In the genomic region with DNA sequence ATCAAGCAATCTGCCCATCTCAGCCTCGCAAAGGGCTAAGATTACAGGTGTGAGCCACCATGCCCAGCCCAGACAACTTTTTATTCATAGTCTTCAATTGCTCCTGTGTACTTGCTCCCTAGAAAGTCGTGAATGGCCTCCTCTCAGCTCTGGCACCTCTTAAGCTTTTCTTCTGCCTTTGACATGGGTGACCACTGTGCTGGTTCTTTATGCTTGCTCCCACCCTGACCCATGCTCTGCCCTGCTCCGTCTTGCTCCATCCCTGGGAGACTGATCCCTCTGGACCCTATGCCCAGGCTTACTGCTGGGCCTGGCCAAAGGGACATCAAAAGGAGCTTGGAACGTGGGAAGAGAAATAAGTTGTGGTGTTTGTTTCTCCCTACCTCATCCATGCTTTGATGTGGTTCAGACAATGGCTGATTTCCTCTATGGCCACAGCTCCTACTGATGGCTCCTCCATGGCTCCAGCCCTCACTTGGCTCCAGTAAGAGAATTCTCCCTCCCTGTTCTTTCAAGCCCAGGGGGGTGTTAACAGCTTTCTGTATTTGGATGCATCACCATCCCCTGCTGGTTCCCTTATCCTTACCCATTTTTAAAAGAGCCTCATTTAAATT, we compare ENCODE assay signal across 28 cellular contexts. TPM values are rescaled to one million over a fixed set of nuclear protein-coding genes. Genes with fewer than 3 reads are reported as not detected.
"Had no signal": no experiment of that assay in that cellular context is flagged by ENCODE, and none has a peak within 500 bp of the region (broad histone marks: within the 10 kb centered on the region; RNA-seq: fewer than 3 reads in every experiment).

No MANE protein-coding gene starts in this region.

- H3K9me3 ChIP-seq: neutrophil, pancreas, psoas muscle, thyroid gland had no signal

- DNase-seq: activated CD4-positive, alpha-beta T cell treated with anti-CD3 and anti-CD28 coated beads, Interleukin-2, amount 10 ng/mL, durations not matched to agents 7 days and 5 days; activated CD4-positive, CD25-positive, alpha-beta regulatory T cell treated with anti-CD3 and anti-CD28 coated beads, Interleukin-2, amount 50 U/mL, for 72 hours; activated CD8-positive, alpha-beta memory T cell treated with anti-CD3 and anti-CD28 coated beads, Interleukin-2, amount 50 U/mL, for 4 hours; activated effector memory CD4-positive, alpha-beta T cell treated with anti-CD3 and anti-CD28 coated beads, Interleukin-2, amount 50 U/mL, for 16 hours; activated naive CD4-positive, alpha-beta T cell treated with anti-CD3 and anti-CD28 coated beads, Interleukin-2, amount 50 U/mL, for 16 hours; activated T-cell treated with anti-CD3 and anti-CD28 coated beads, Interleukin-2, amount 50 U/mL, for 72 hours; aorta; brain microvascular endothelial cell; caudate nucleus; effector CD8-positive, alpha-beta T cell; foreskin keratinocyte; left ventricle myocardium superior; mammary epithelial cell; midbrain; pancreas; psoas muscle; right cardiac atrium; stimulated activated CD4-positive, alpha-beta T cell treated with anti-CD3 and anti-CD28 coated beads, Interleukin-4, amount 100 ng/mL, for 24 hours; stimulated activated naive CD8-positive, alpha-beta T cell treated with anti-CD3 and anti-CD28 coated beads, Interleukin-15, Interleukin-2, amounts not matched to agents 100 U/mL and 50 U/mL, for 24 hours; thyroid gland had no signal

- H3K4me3 Mint-ChIP-seq: activated CD4-positive, alpha-beta T cell treated with anti-CD3 and anti-CD28 coated beads, Interleukin-2, amount 10 ng/mL, durations not matched to agents 7 days and 5 days; activated T-cell treated with anti-CD3 and anti-CD28 coated beads, Interleukin-2, amount 50 U/mL, for 72 hours; dendritic cell treated with granulocyte-macrophage colony-stimulating factor and Interleukin-4, amounts not matched to agents 40 ng/mL and 50 ng/mL, for 4 days; nephron had no signal

- H3K4me1 ChIP-seq: foreskin keratinocyte, pancreas, psoas muscle, thyroid gland had no signal

- ATAC-seq: left ventricle myocardium superior; pancreas; psoas muscle; right cardiac atrium; stimulated activated naive CD8-positive, alpha-beta T cell treated with anti-CD3 and anti-CD28 coated beads, Interleukin-15, Interleukin-2, amounts not matched to agents 100 U/mL and 50 U/mL, for 24 hours had no signal

- H3K27me3 ChIP-seq: brain microvascular endothelial cell, pancreas, thyroid gland had no signal

- H3K27ac Mint-ChIP-seq: activated CD4-positive, alpha-beta T cell treated with anti-CD3 and anti-CD28 coated beads, Interleukin-2, amount 10 ng/mL, durations not matched to agents 7 days and 5 days; activated T-cell treated with anti-CD3 and anti-CD28 coated beads, Interleukin-2, amount 50 U/mL, for 72 hours; dendritic cell treated with granulocyte-macrophage colony-stimulating factor and Interleukin-4, amounts not matched to agents 40 ng/mL and 50 ng/mL, for 4 days; nephron had no signal

- H3K36me3 ChIP-seq: brain microvascular endothelial cell, neutrophil, pancreas, thyroid gland had no signal

- H3K27ac ChIP-seq: brain microvascular endothelial cell, foreskin keratinocyte, neutrophil, pancreas, psoas muscle, thyroid gland had no signal

- H3K4me1 Mint-ChIP-seq: nephron had no signal

- H3K9me3 Mint-ChIP-seq: activated CD4-positive, alpha-beta T cell treated with anti-CD3 and anti-CD28 coated beads, Interleukin-2, amount 10 ng/mL, durations not matched to agents 7 days and 5 days; activated T-cell treated with anti-CD3 and anti-CD28 coated beads, Interleukin-2, amount 50 U/mL, for 72 hours; dendritic cell treated with granulocyte-macrophage colony-stimulating factor and Interleukin-4, amounts not matched to agents 40 ng/mL and 50 ng/mL, for 4 days; nephron had no signal

- H3K4me3 ChIP-seq: pancreas, psoas muscle, thyroid gland had no signal

RNA-seq across cellular contexts. Expression of gene TREM2, which starts 7.7 kb away (rescaled TPM):
- total RNA-seq: activated CD4-positive, alpha-beta T cell treated with anti-CD3 and anti-CD28 coated beads, Interleukin-2, amount 10 ng/mL, durations not matched to agents 7 days and 5 days; activated T-cell treated with anti-CD3 and anti-CD28 coated beads, Interleukin-2, amount 50 U/mL, for 72 hours; glomerular endothelial cell; myocyte; T-helper 2 cell treated with Interferon-gamma antibody and Interleukin-4, amounts not matched to agents 100 ng/mL and 5 ng/mL, for 36 hours had no signal

RNA-seq across cellular contexts. Expression of gene TREML1, which starts 16.5 kb away (rescaled TPM):
- total RNA-seq: activated CD4-positive, alpha-beta T cell treated with anti-CD3 and anti-CD28 coated beads, Interleukin-2, amount 10 ng/mL, durations not matched to agents 7 days and 5 days; activated T-cell treated with anti-CD3 and anti-CD28 coated beads, Interleukin-2, amount 50 U/mL, for 72 hours; glomerular endothelial cell; left ventricle myocardium superior; myocyte; T-helper 2 cell treated with Interferon-gamma antibody and Interleukin-4, amounts not matched to agents 100 ng/mL and 5 ng/mL, for 36 hours; thyroid gland had no signal

RNA-seq across cellular contexts. Expression of gene TREML2, which starts 30.3 kb away (rescaled TPM):
- total RNA-seq: glomerular endothelial cell, left ventricle myocardium superior, myocyte, thyroid gland had no signal

RNA-seq across cellular contexts. Expression of gene TREML4, which starts 57.5 kb away (rescaled TPM):
- total RNA-seq: activated CD4-positive, alpha-beta T cell treated with anti-CD3 and anti-CD28 coated beads, Interleukin-2, amount 10 ng/mL, durations not matched to agents 7 days and 5 days; activated T-cell treated with anti-CD3 and anti-CD28 coated beads, Interleukin-2, amount 50 U/mL, for 72 hours; foreskin keratinocyte; glomerular endothelial cell; left ventricle myocardium superior; mammary epithelial cell; myocyte; pancreas; psoas muscle; right cardiac atrium; subcutaneous adipose tissue; T-helper 2 cell treated with Interferon-gamma antibody and Interleukin-4, amounts not matched to agents 100 ng/mL and 5 ng/mL, for 36 hours; thyroid gland; urinary bladder had no signal
